ENCODE assay signal across 25 cellular contexts in the genomic region with DNA sequence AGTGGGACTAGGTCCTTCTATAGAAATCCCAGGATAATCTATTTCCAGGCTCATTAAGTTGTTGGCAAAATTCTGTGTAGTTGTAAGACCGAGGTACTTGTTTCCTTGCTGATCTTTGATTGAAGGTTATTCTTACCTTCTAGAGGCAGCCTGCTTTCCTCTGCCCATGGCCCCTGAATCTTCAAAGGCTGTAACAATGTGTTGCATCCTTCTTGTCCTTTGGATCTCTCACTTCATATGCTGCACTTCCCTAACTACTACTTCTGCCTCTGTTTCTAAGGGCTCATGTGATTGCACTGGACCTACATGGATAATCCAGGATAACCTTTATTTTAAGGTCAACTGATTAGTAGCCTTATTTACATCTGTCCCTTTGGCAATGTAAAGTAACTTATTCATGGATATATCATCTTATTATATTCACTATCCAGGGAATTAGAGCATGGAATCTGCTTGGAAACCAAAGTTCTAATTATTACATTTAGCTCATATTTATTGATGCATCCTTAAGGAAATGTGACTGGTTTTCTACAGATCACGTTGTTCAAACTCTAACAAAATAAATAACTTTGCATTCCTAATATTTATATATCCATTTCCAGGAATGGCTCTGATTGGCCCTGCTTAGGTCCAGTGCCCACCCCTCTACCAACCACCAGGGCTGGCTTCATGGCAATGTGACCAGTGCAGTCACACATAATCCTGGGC.
"Had no signal": no experiment of that assay in that cellular context is flagged by ENCODE, and none has a peak within 500 bp of the region (broad histone marks: within the 10 kb centered on the region; RNA-seq: fewer than 3 reads in every experiment).

No MANE protein-coding gene starts in this region.

- H3K9me3 Mint-ChIP-seq: dendritic cell treated with granulocyte-macrophage colony-stimulating factor and Interleukin-4, amounts not matched to agents 40 ng/mL and 50 ng/mL, for 4 days; effector memory CD8-positive, alpha-beta T cell had no signal

- DNase-seq: cortex of kidney; effector CD8-positive, alpha-beta T cell; effector memory CD8-positive, alpha-beta T cell; endodermal cell; esophagus squamous epithelium; foreskin fibroblast; foreskin melanocyte; gastrocnemius medialis; glutamatergic neuron; head of caudate nucleus; heart right ventricle; hippocampal formation; left cardiac atrium; left lung; left ventricle myocardium superior; lower lobe of right lung; mesenchymal stem cell; mucosa of descending colon; naive B cell had no signal

- H3K27ac Mint-ChIP-seq: dendritic cell treated with granulocyte-macrophage colony-stimulating factor and Interleukin-4, amounts not matched to agents 40 ng/mL and 50 ng/mL, for 4 days; effector memory CD8-positive, alpha-beta T cell; endodermal cell; mesothelial cell of epicardium had no signal

- H3K4me1 ChIP-seq: esophagus squamous epithelium, gastrocnemius medialis, left lung, lower lobe of right lung had no signal

- FAIRE-seq: islet of Langerhans, keratinocyte had no signal

- H3K9me3 ChIP-seq: esophagus squamous epithelium, gastrocnemius medialis, mucosa of descending colon had no signal

- ATAC-seq: effector memory CD8-positive, alpha-beta T cell; esophagus mucosa; gastrocnemius medialis; heart right ventricle; left cardiac atrium; left lung; left ventricle myocardium superior; lower lobe of right lung; mucosa of descending colon had no signal

- H3K27ac ChIP-seq: epithelial cell of prostate, esophagus squamous epithelium, gastrocnemius medialis, heart right ventricle, left lung, lower lobe of right lung had no signal

- H3K4me1 Mint-ChIP-seq: endodermal cell, mesothelial cell of epicardium, naive B cell had no signal

- H3K4me3 ChIP-seq: esophagus squamous epithelium, gastrocnemius medialis, heart right ventricle, left lung, lower lobe of right lung, mucosa of descending colon had no signal

- H3K27me3 Mint-ChIP-seq: dendritic cell treated with granulocyte-macrophage colony-stimulating factor and Interleukin-4, amounts not matched to agents 40 ng/mL and 50 ng/mL, for 4 days; effector memory CD8-positive, alpha-beta T cell; naive B cell had no signal

- H3K27me3 ChIP-seq: esophagus squamous epithelium, gastrocnemius medialis, heart right ventricle, left lung had no signal

- H3K36me3 ChIP-seq: esophagus squamous epithelium, gastrocnemius medialis, heart right ventricle, left lung, lower lobe of right lung had no signal

- H3K4me3 Mint-ChIP-seq: dendritic cell treated with granulocyte-macrophage colony-stimulating factor and Interleukin-4, amounts not matched to agents 40 ng/mL and 50 ng/mL, for 4 days; effector memory CD8-positive, alpha-beta T cell; endodermal cell; mesothelial cell of epicardium; naive B cell had no signal
